In the genomic region with DNA sequence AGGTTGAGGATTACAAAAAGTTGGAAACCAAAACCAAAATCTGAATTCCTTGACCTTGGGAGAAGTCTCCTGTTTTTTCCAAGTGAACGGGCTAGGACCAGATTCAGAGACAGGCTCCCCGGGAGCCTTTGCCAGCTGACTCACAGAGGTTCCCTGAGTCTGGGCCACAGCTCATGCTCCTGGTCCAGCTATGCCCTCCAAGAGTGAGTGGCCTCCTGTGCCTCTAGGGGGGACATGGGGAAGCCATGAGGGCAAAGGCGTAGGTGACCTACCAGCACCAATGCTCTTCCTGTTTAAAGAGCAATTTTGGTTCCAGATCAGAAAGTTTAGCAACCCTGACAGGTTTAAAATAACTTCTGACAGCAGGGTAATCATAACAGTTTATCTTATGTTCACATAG, we compare ENCODE assay signal across 9 cellular contexts. TPM values are rescaled to one million over a fixed set of nuclear protein-coding genes. Genes with fewer than 3 reads are reported as not detected.
"Had no signal": no experiment of that assay in that cellular context is flagged by ENCODE, and none has a peak within 500 bp of the region (broad histone marks: within the 10 kb centered on the region; RNA-seq: fewer than 3 reads in every experiment).

No MANE protein-coding gene starts in this region.

RNA-seq across cellular contexts. Expression of a gene that starts 10.6 kb away (rescaled TPM):
- total RNA-seq: activated CD4-positive, alpha-beta T cell treated with anti-CD3 and anti-CD28 coated beads for 36 hours; activated CD8-positive, alpha-beta T cell treated with anti-CD3 and anti-CD28 coated beads for 36 hours; activated naive CD8-positive, alpha-beta T cell treated with anti-CD3 and anti-CD28 coated beads for 36 hours; activated T-cell treated with anti-CD3 and anti-CD28 coated beads, Interleukin-2, amount 50 U/mL, for 72 hours; PC-9; Right ventricle myocardium superior; SJCRH30; T-helper 2 cell treated with Interferon-gamma antibody and Interleukin-4, amounts not matched to agents 100 ng/mL and 5 ng/mL, for 36 hours had no signal
- polyA plus RNA-seq: SK-N-SH had no signal

RNA-seq across cellular contexts. Expression of a gene that starts 33.2 kb away (rescaled TPM):
- total RNA-seq: SJCRH30 had no signal

RNA-seq across cellular contexts. Expression of a gene that starts 35.8 kb away (rescaled TPM):
- total RNA-seq: SJCRH30 had no signal
- polyA plus RNA-seq: SK-N-SH had no signal

RNA-seq across cellular contexts. Expression of a gene that starts 40.3 kb away (rescaled TPM):
- total RNA-seq: SJCRH30 had no signal
- polyA plus RNA-seq: SK-N-SH had no signal

RNA-seq across cellular contexts. Expression of a gene that starts 45.5 kb away (rescaled TPM):
- total RNA-seq: SJCRH30 had no signal
- polyA plus RNA-seq: SK-N-SH had no signal
